ENCODE assay signal across 39 cellular contexts in the genomic region with DNA sequence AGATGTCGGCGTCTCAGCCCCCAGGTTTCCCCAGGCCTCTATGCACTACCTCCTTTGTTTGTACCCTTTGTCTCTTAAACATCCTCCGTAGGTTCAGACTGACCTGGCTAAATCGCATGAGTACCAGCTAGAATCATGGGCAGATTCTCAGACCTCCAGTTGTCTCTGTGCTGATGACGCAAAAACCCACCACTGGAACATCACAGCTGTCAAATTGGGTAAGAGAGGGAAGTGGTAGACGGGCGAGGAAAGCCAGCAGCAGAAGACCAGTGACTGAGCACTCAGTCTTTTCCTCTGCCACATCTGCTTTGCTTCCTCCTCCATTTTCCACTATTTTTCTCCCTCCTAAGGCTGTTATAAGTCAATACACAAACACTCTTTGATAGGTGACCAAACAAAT. TPM values are rescaled to one million over a fixed set of nuclear protein-coding genes. Genes with fewer than 3 reads are reported as not detected.
"Had no signal": no experiment of that assay in that cellular context is flagged by ENCODE, and none has a peak within 500 bp of the region (broad histone marks: within the 10 kb centered on the region; RNA-seq: fewer than 3 reads in every experiment).

No MANE protein-coding gene starts in this region.

- H3K27me3 Mint-ChIP-seq: activated CD4-positive, alpha-beta memory T cell treated with anti-CD3 and anti-CD28 coated beads for 36 hours; activated CD4-positive, alpha-beta T cell treated with anti-CD3 and anti-CD28 coated beads, Interleukin-2, amount 10 ng/mL, durations not matched to agents 24 days and 14 days; brain; stimulated activated naive CD8-positive, alpha-beta T cell treated with anti-CD3 and anti-CD28 coated beads, Interleukin-15, Interleukin-2, amounts not matched to agents 100 ng/mL and 50 ng/mL, for 24 hours; type B pancreatic cell had no signal

- H3K4me1 ChIP-seq: ascending aorta, colonic mucosa, esophagus squamous epithelium, vagina had no signal

- DNase-seq: activated CD4-positive, alpha-beta memory T cell treated with anti-CD3 and anti-CD28 coated beads for 36 hours; activated CD4-positive, alpha-beta T cell treated with anti-CD3 and anti-CD28 coated beads, Interleukin-2, amount 10 ng/mL, durations not matched to agents 24 days and 14 days; activated CD8-positive, alpha-beta memory T cell treated with anti-CD3 and anti-CD28 coated beads, Interleukin-2, amount 50 U/mL, for 4 hours; activated effector memory CD4-positive, alpha-beta T cell treated with anti-CD3 and anti-CD28 coated beads, Interleukin-2, amount 50 U/mL, for 16 hours; activated naive CD4-positive, alpha-beta T cell treated with anti-CD3 and anti-CD28 coated beads, Interleukin-2, amount 10 ng/mL, durations not matched to agents 7 days and 5 days; activated naive CD8-positive, alpha-beta T cell treated with anti-CD3 and anti-CD28 coated beads, Interleukin-2, amount 10 ng/mL, durations not matched to agents 7 days and 5 days; activated T-cell treated with anti-CD3 and anti-CD28 coated beads, Interleukin-2, amount 50 U/mL, for 1 hour; cerebellar nuclear complex; colonic mucosa; effector CD8-positive, alpha-beta T cell; esophagus squamous epithelium; foreskin melanocyte; glutamatergic neuron; left ventricle myocardium superior; ovary; small intestine; stimulated activated CD4-positive, alpha-beta T cell treated with anti-CD3 and anti-CD28 coated beads, Interleukin-4, amount 100 ng/mL, for 24 hours; T-helper 9 cell; WERI-Rb-1 had no signal

- H3K36me3 ChIP-seq: ascending aorta, cardiac muscle cell, colonic mucosa, ovary, thoracic aorta, vagina, WERI-Rb-1 had no signal

- H3K4me1 Mint-ChIP-seq: activated CD4-positive, alpha-beta T cell treated with anti-CD3 and anti-CD28 coated beads, Interleukin-2, amount 10 ng/mL, durations not matched to agents 24 days and 14 days; activated naive CD4-positive, alpha-beta T cell treated with anti-CD3 and anti-CD28 coated beads, Interleukin-2, amount 10 ng/mL, durations not matched to agents 7 days and 5 days; activated naive CD8-positive, alpha-beta T cell treated with anti-CD3 and anti-CD28 coated beads, Interleukin-2, amount 10 ng/mL, durations not matched to agents 7 days and 5 days; brain; nephron; stimulated activated effector memory CD8-positive, alpha-beta T cell treated with anti-CD3 and anti-CD28 coated beads, Interleukin-12 subunit alpha, Interleukin-12 subunit beta, amount 100 ng/mL, for 72 hours had no signal

- H3K9me3 Mint-ChIP-seq: activated CD4-positive, alpha-beta memory T cell treated with anti-CD3 and anti-CD28 coated beads for 36 hours; activated CD4-positive, alpha-beta T cell treated with anti-CD3 and anti-CD28 coated beads, Interleukin-2, amount 10 ng/mL, durations not matched to agents 24 days and 14 days; activated naive CD4-positive, alpha-beta T cell treated with anti-CD3 and anti-CD28 coated beads, Interleukin-2, amount 10 ng/mL, durations not matched to agents 7 days and 5 days; activated naive CD8-positive, alpha-beta T cell treated with anti-CD3 and anti-CD28 coated beads, Interleukin-2, amount 10 ng/mL, durations not matched to agents 7 days and 5 days; activated T-helper 1 cell treated with anti-CD3 and anti-CD28 coated beads, Interleukin-12 subunit alpha, Interleukin-12 subunit beta, Interleukin-2, Interleukin-4 antibody, amounts not matched to agents 30 ng/mL and 10 ng/mL and 1 ng/mL, durations not matched to agents 14 hours and 24 hours and 36 hours; brain; nephron; stimulated activated effector memory CD8-positive, alpha-beta T cell treated with anti-CD3 and anti-CD28 coated beads, Interleukin-12 subunit alpha, Interleukin-12 subunit beta, amount 100 ng/mL, for 72 hours; stimulated activated naive CD8-positive, alpha-beta T cell treated with anti-CD3 and anti-CD28 coated beads, Interleukin-15, Interleukin-2, amounts not matched to agents 100 ng/mL and 50 ng/mL, for 24 hours; type B pancreatic cell had no signal

- H3K27ac Mint-ChIP-seq: activated CD4-positive, alpha-beta memory T cell treated with anti-CD3 and anti-CD28 coated beads for 36 hours; activated CD4-positive, alpha-beta T cell treated with anti-CD3 and anti-CD28 coated beads, Interleukin-2, amount 10 ng/mL, durations not matched to agents 24 days and 14 days; activated naive CD4-positive, alpha-beta T cell treated with anti-CD3 and anti-CD28 coated beads, Interleukin-2, amount 10 ng/mL, durations not matched to agents 7 days and 5 days; activated naive CD8-positive, alpha-beta T cell treated with anti-CD3 and anti-CD28 coated beads, Interleukin-2, amount 10 ng/mL, durations not matched to agents 7 days and 5 days; activated T-helper 1 cell treated with anti-CD3 and anti-CD28 coated beads, Interleukin-12 subunit alpha, Interleukin-12 subunit beta, Interleukin-2, Interleukin-4 antibody, amounts not matched to agents 30 ng/mL and 10 ng/mL and 1 ng/mL, durations not matched to agents 14 hours and 24 hours and 36 hours; brain; nephron; progenitor cell of endocrine pancreas; stimulated activated effector memory CD8-positive, alpha-beta T cell treated with anti-CD3 and anti-CD28 coated beads, Interleukin-12 subunit alpha, Interleukin-12 subunit beta, amount 100 ng/mL, for 72 hours; stimulated activated naive CD8-positive, alpha-beta T cell treated with anti-CD3 and anti-CD28 coated beads, Interleukin-15, Interleukin-2, amounts not matched to agents 100 ng/mL and 50 ng/mL, for 24 hours; type B pancreatic cell had no signal

- H3K4me3 ChIP-seq: ascending aorta, cardiac muscle cell, colonic mucosa, esophagus squamous epithelium, ovary, thoracic aorta, vagina had no signal

- H3K9me3 ChIP-seq: ascending aorta, colonic mucosa, esophagus squamous epithelium, ovary, thoracic aorta, vagina had no signal

- H3K4me3 Mint-ChIP-seq: activated CD4-positive, alpha-beta memory T cell treated with anti-CD3 and anti-CD28 coated beads for 36 hours; activated CD4-positive, alpha-beta T cell treated with anti-CD3 and anti-CD28 coated beads, Interleukin-2, amount 10 ng/mL, durations not matched to agents 24 days and 14 days; activated naive CD4-positive, alpha-beta T cell treated with anti-CD3 and anti-CD28 coated beads, Interleukin-2, amount 10 ng/mL, durations not matched to agents 7 days and 5 days; activated naive CD8-positive, alpha-beta T cell treated with anti-CD3 and anti-CD28 coated beads, Interleukin-2, amount 10 ng/mL, durations not matched to agents 7 days and 5 days; activated T-helper 1 cell treated with anti-CD3 and anti-CD28 coated beads, Interleukin-12 subunit alpha, Interleukin-12 subunit beta, Interleukin-2, Interleukin-4 antibody, amounts not matched to agents 30 ng/mL and 10 ng/mL and 1 ng/mL, durations not matched to agents 14 hours and 24 hours and 36 hours; brain; nephron; stimulated activated effector memory CD8-positive, alpha-beta T cell treated with anti-CD3 and anti-CD28 coated beads, Interleukin-12 subunit alpha, Interleukin-12 subunit beta, amount 100 ng/mL, for 72 hours; stimulated activated naive CD8-positive, alpha-beta T cell treated with anti-CD3 and anti-CD28 coated beads, Interleukin-15, Interleukin-2, amounts not matched to agents 100 ng/mL and 50 ng/mL, for 24 hours; type B pancreatic cell had no signal

- H3K27ac ChIP-seq: ascending aorta, cardiac muscle cell, colonic mucosa, epithelial cell of prostate, esophagus squamous epithelium, ovary, thoracic aorta, vagina, WERI-Rb-1 had no signal

- ATAC-seq: activated CD4-positive, CD25-positive, alpha-beta regulatory T cell treated with anti-CD3 and anti-CD28 coated beads, Interleukin-2, amount 50 U/mL, for 24 hours; left ventricle myocardium superior; sciatic nerve; stimulated activated effector memory CD8-positive, alpha-beta T cell treated with anti-CD3 and anti-CD28 coated beads, Interleukin-12 subunit alpha, Interleukin-12 subunit beta, amount 100 ng/mL, for 72 hours had no signal

- H3K27me3 ChIP-seq: ascending aorta, cardiac muscle cell, colonic mucosa, esophagus squamous epithelium, ovary, vagina had no signal

- H3K36me3 Mint-ChIP-seq: activated CD4-positive, alpha-beta memory T cell treated with anti-CD3 and anti-CD28 coated beads for 36 hours; activated naive CD4-positive, alpha-beta T cell treated with anti-CD3 and anti-CD28 coated beads, Interleukin-2, amount 10 ng/mL, durations not matched to agents 7 days and 5 days; activated naive CD8-positive, alpha-beta T cell treated with anti-CD3 and anti-CD28 coated beads, Interleukin-2, amount 10 ng/mL, durations not matched to agents 7 days and 5 days; brain; stimulated activated effector memory CD8-positive, alpha-beta T cell treated with anti-CD3 and anti-CD28 coated beads, Interleukin-12 subunit alpha, Interleukin-12 subunit beta, amount 100 ng/mL, for 72 hours had no signal

RNA-seq across cellular contexts. Expression of gene A2ML1, which starts 29.7 kb away (rescaled TPM):
- total RNA-seq: activated CD4-positive, alpha-beta memory T cell treated with anti-CD3 and anti-CD28 coated beads for 36 hours; activated CD4-positive, alpha-beta T cell treated with anti-CD3 and anti-CD28 coated beads, Interleukin-2, amount 10 ng/mL, durations not matched to agents 24 days and 14 days; activated CD8-positive, alpha-beta memory T cell treated with anti-CD3 and anti-CD28 coated beads for 36 hours; activated naive CD8-positive, alpha-beta T cell treated with anti-CD3 and anti-CD28 coated beads, Interleukin-2, amount 10 ng/mL, durations not matched to agents 7 days and 5 days; activated T-helper 1 cell treated with anti-CD3 and anti-CD28 coated beads, Interleukin-12 subunit alpha, Interleukin-12 subunit beta, Interleukin-2, Interleukin-4 antibody, amounts not matched to agents 30 ng/mL and 10 ng/mL and 1 ng/mL, durations not matched to agents 14 hours and 24 hours and 36 hours; ascending aorta; cardiac muscle cell; colonic mucosa; dermis microvascular lymphatic vessel endothelial cell; left ventricle myocardium superior; lung microvascular endothelial cell; mesenteric fat pad; renal cortical epithelial cell; subcutaneous adipose tissue had no signal
